In the genomic region with DNA sequence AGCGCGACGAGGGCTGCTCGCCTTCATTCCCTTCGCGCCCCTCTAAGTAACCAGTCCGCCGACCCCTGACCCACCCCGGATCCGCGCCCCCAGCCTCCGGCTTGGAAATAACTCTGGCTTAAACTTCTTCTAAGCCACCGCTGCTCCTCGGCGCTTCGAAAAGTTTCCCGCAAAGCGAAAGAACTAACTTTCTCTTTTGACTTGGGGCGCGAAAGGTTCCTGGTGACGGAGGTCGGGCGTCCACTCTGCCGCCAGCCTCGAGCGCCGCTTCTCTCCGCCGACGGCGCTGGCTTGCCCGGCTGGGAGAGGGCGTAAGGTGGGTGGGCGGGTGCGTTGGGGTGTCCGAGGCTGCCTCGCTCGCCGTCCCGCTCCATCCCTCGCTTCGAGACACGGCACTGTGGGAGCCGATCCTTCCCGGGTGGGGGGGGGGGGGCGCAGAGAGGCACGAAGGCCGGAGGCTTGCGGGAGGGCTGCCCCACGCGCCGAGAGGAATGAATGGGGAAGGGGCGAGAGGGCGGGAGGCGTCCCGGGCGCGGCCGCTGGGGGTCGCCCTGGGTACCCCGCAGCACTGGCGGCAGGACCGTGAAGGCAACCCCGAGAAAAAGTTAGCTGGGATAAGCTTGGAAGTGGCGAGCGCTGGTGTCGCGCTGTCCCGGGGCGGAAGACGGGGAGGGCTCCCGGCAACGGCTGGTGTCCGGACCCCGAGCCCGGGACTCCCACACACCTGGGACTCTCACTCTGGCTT, we compare ENCODE assay signal across 1 cellular context.
TF ChIP-seq lines count a peak whose summit lies in the region.

No MANE protein-coding gene starts in this region.

TF ChIP-seq in K562, 482 proteins besides CTCF, POLR2A, EP300 and RAD21 (continued from another document and continues in another):
- TF ChIP-seq, protein P1, sequence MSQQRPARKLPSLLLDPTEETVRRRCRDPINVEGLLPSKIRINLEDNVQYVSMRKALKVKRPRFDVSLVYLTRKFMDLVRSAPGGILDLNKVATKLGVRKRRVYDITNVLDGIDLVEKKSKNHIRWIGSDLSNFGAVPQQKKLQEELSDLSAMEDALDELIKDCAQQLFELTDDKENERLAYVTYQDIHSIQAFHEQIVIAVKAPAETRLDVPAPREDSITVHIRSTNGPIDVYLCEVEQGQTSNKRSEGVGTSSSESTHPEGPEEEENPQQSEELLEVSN (IDR thresholded peaks at IDR 0.05; ENCODE audit: borderline replicate concordance in 1 of 2, extremely low read depth in 1 of 2, insufficient read depth in 1 of 2, insufficient read length in 1 of 2, low read depth in 1 of 2, low read length in 1 of 2, poor library complexity in 1 of 2, severe bottlenecking in 1 of 2), result peak in 1 of 2 experiments; percentile 60
- peak; percentile 61 for TF ChIP-seq ZFX (CRISPR knock-in tag; IDR thresholded peaks at IDR 0.05)
- peak; percentile 34 for TF ChIP-seq CXXC5 (CRISPR knock-in tag; IDR thresholded peaks at IDR 0.05)
- TF ChIP-seq DMBX1 (CRISPR knock-in tag; IDR thresholded peaks at IDR 0.05; ENCODE audit: borderline replicate concordance), result peak; percentile 51; the same call in 1 of the 2 replicates
- peak in 1 of 2 experiments; percentile 40; a peak in 1 of 4 replicates for TF ChIP-seq FOXA3 (CRISPR knock-in tag; conservative IDR thresholded peaks at IDR 0.05 in 1 of 2, IDR thresholded peaks at IDR 0.05 in 1 of 2)
- TF ChIP-seq ZNF589 (CRISPR knock-in tag; IDR thresholded peaks at IDR 0.05; ENCODE audit: low read depth), result peak; percentile 50; the same call in 1 of the 2 replicates
- TF ChIP-seq UBTF (IDR thresholded peaks at IDR 0.05; ENCODE audit: borderline replicate concordance in 1 of 2, low read depth in 2 of 2, low read length in 2 of 2), result peak in 1 of 2 experiments; percentile 78; a peak in 2 of 4 replicates
- TF ChIP-seq SMARCB1 (IDR thresholded peaks at IDR 0.05; ENCODE audit: insufficient read length, low read depth), result no peak
- peak; percentile 33; the same call in 1 of the 2 replicates for TF ChIP-seq SAFB (IDR thresholded peaks at IDR 0.05; ENCODE audit: borderline replicate concordance, low read depth, low read length)
- peak; percentile 83 for TF ChIP-seq PRPF4 (IDR thresholded peaks at IDR 0.05; ENCODE audit: insufficient read depth, low read depth, low read length, poor library complexity, severe bottlenecking)
- TF ChIP-seq ZHX1 (conservative IDR thresholded peaks at IDR 0.05; ENCODE audit: low read length), result 0 out of 2 replicates have a peak, but pooled peaks have one; percentile 7
- peak; percentile 67; the same call in 1 of the 2 replicates for TF ChIP-seq ERF (CRISPR knock-in tag; IDR thresholded peaks at IDR 0.05)
- TF ChIP-seq U2AF2 (optimal IDR thresholded peaks at IDR 0.05; ENCODE audit: low read depth, low read length), result no peak
- 0 out of 2 replicates have a peak, but pooled peaks have one; percentile 73 for TF ChIP-seq SRSF1 (IDR thresholded peaks at IDR 0.05; ENCODE audit: low read depth, low read length)
- peak; percentile 29; the same call in 1 of the 2 replicates for TF ChIP-seq ETS1 (conservative IDR thresholded peaks at IDR 0.05; ENCODE audit: control insufficient read depth, low read depth, low read length)
- TF ChIP-seq YY1 (IDR thresholded peaks at IDR 0.05; ENCODE audit: borderline replicate concordance in 1 of 3, control insufficient read depth in 1 of 3, extremely low read depth in 1 of 3, insufficient read depth in 3 of 3, insufficient read length in 1 of 3, insufficient replicate concordance in 2 of 3, low read depth in 1 of 3, low read length in 2 of 3), result no peak
- peak; percentile 22; the same call in 1 of the 2 replicates for TF ChIP-seq MYC (IDR thresholded peaks at IDR 0.05; ENCODE audit: low read depth, low read length)
- no peak for TF ChIP-seq MYC (CRISPR knock-in tag; IDR thresholded peaks at IDR 0.05; ENCODE audit: borderline replicate concordance, low read depth)
- TF ChIP-seq, protein P2, sequence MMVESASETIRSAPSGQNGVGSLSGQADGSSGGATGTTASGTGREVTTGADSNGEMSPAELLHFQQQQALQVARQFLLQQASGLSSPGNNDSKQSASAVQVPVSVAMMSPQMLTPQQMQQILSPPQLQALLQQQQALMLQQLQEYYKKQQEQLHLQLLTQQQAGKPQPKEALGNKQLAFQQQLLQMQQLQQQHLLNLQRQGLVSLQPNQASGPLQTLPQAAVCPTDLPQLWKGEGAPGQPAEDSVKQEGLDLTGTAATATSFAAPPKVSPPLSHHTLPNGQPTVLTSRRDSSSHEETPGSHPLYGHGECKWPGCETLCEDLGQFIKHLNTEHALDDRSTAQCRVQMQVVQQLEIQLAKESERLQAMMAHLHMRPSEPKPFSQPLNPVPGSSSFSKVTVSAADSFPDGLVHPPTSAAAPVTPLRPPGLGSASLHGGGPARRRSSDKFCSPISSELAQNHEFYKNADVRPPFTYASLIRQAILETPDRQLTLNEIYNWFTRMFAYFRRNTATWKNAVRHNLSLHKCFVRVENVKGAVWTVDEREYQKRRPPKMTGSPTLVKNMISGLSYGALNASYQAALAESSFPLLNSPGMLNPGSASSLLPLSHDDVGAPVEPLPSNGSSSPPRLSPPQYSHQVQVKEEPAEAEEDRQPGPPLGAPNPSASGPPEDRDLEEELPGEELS (CRISPR knock-in tag; IDR thresholded peaks at IDR 0.05; ENCODE audit: borderline replicate concordance), result no peak; the same call in none of the 2 replicates
- no peak for TF ChIP-seq BRD9 (IDR thresholded peaks at IDR 0.05; ENCODE audit: low read depth, partially characterized antibody)
- TF ChIP-seq ZNF224 (CRISPR knock-in tag; IDR thresholded peaks at IDR 0.05), result peak; percentile 67; the same call in 1 of the 2 replicates
- 0 out of 2 replicates have a peak, but pooled peaks have one; percentile 41 for TF ChIP-seq TGIF2 (CRISPR knock-in tag; IDR thresholded peaks at IDR 0.05)
- TF ChIP-seq SRF (CRISPR knock-in tag; IDR thresholded peaks at IDR 0.05), result peak in 1 of 2 experiments; percentile 8; a peak in 2 of 4 replicates
- TF ChIP-seq ZBTB12 (CRISPR knock-in tag; IDR thresholded peaks at IDR 0.05), result no peak
- TF ChIP-seq, protein P3, sequence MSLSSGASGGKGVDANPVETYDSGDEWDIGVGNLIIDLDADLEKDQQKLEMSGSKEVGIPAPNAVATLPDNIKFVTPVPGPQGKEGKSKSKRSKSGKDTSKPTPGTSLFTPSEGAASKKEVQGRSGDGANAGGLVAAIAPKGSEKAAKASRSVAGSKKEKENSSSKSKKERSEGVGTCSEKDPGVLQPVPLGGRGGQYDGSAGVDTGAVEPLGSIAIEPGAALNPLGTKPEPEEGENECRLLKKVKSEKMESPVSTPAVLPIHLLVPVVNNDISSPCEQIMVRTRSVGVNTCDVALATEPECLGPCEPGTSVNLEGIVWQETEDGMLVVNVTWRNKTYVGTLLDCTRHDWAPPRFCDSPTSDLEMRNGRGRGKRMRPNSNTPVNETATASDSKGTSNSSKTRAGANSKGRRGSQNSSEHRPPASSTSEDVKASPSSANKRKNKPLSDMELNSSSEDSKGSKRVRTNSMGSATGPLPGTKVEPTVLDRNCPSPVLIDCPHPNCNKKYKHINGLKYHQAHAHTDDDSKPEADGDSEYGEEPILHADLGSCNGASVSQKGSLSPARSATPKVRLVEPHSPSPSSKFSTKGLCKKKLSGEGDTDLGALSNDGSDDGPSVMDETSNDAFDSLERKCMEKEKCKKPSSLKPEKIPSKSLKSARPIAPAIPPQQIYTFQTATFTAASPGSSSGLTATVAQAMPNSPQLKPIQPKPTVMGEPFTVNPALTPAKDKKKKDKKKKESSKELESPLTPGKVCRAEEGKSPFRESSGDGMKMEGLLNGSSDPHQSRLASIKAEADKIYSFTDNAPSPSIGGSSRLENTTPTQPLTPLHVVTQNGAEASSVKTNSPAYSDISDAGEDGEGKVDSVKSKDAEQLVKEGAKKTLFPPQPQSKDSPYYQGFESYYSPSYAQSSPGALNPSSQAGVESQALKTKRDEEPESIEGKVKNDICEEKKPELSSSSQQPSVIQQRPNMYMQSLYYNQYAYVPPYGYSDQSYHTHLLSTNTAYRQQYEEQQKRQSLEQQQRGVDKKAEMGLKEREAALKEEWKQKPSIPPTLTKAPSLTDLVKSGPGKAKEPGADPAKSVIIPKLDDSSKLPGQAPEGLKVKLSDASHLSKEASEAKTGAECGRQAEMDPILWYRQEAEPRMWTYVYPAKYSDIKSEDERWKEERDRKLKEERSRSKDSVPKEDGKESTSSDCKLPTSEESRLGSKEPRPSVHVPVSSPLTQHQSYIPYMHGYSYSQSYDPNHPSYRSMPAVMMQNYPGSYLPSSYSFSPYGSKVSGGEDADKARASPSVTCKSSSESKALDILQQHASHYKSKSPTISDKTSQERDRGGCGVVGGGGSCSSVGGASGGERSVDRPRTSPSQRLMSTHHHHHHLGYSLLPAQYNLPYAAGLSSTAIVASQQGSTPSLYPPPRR (CRISPR knock-in tag; IDR thresholded peaks at IDR 0.05; ENCODE audit: borderline replicate concordance), result no peak
- TF ChIP-seq ARNT (IDR thresholded peaks at IDR 0.05), result no peak
- TF ChIP-seq HNRNPLL (IDR thresholded peaks at IDR 0.05; ENCODE audit: low read depth, low read length, poor library complexity, severe bottlenecking), result peak; percentile 55
- peak; percentile 96 for TF ChIP-seq RBM22 (IDR thresholded peaks at IDR 0.05; ENCODE audit: low read depth, low read length, poor library complexity, severe bottlenecking)
- 0 out of 2 replicates have a peak, but pooled peaks have one; percentile 21 for TF ChIP-seq FOXP1 (CRISPR knock-in tag; IDR thresholded peaks at IDR 0.05)
- TF ChIP-seq, protein P4, sequence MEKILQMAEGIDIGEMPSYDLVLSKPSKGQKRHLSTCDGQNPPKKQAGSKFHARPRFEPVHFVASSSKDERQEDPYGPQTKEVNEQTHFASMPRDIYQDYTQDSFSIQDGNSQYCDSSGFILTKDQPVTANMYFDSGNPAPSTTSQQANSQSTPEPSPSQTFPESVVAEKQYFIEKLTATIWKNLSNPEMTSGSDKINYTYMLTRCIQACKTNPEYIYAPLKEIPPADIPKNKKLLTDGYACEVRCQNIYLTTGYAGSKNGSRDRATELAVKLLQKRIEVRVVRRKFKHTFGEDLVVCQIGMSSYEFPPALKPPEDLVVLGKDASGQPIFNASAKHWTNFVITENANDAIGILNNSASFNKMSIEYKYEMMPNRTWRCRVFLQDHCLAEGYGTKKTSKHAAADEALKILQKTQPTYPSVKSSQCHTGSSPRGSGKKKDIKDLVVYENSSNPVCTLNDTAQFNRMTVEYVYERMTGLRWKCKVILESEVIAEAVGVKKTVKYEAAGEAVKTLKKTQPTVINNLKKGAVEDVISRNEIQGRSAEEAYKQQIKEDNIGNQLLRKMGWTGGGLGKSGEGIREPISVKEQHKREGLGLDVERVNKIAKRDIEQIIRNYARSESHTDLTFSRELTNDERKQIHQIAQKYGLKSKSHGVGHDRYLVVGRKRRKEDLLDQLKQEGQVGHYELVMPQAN (IDR thresholded peaks at IDR 0.05; ENCODE audit: borderline replicate concordance), result peak; percentile 29; the same call in 1 of the 2 replicates
- no peak for TF ChIP-seq TSC22D4 (tag; IDR thresholded peaks at IDR 0.05)
- no peak for TF ChIP-seq JUNB (CRISPR knock-in tag; conservative IDR thresholded peaks at IDR 0.05)
